ENCODE assay signal across 1 cellular context in genomic region chr2:160022162-160022561, GRCh38.
TF ChIP-seq lines count a peak whose summit lies in the region.

No MANE protein-coding gene starts in this region.

TF ChIP-seq in GM23338, 12 proteins besides CTCF, POLR2A, EP300 and RAD21 (continued from another document):
- TF ChIP-seq, protein P1, sequence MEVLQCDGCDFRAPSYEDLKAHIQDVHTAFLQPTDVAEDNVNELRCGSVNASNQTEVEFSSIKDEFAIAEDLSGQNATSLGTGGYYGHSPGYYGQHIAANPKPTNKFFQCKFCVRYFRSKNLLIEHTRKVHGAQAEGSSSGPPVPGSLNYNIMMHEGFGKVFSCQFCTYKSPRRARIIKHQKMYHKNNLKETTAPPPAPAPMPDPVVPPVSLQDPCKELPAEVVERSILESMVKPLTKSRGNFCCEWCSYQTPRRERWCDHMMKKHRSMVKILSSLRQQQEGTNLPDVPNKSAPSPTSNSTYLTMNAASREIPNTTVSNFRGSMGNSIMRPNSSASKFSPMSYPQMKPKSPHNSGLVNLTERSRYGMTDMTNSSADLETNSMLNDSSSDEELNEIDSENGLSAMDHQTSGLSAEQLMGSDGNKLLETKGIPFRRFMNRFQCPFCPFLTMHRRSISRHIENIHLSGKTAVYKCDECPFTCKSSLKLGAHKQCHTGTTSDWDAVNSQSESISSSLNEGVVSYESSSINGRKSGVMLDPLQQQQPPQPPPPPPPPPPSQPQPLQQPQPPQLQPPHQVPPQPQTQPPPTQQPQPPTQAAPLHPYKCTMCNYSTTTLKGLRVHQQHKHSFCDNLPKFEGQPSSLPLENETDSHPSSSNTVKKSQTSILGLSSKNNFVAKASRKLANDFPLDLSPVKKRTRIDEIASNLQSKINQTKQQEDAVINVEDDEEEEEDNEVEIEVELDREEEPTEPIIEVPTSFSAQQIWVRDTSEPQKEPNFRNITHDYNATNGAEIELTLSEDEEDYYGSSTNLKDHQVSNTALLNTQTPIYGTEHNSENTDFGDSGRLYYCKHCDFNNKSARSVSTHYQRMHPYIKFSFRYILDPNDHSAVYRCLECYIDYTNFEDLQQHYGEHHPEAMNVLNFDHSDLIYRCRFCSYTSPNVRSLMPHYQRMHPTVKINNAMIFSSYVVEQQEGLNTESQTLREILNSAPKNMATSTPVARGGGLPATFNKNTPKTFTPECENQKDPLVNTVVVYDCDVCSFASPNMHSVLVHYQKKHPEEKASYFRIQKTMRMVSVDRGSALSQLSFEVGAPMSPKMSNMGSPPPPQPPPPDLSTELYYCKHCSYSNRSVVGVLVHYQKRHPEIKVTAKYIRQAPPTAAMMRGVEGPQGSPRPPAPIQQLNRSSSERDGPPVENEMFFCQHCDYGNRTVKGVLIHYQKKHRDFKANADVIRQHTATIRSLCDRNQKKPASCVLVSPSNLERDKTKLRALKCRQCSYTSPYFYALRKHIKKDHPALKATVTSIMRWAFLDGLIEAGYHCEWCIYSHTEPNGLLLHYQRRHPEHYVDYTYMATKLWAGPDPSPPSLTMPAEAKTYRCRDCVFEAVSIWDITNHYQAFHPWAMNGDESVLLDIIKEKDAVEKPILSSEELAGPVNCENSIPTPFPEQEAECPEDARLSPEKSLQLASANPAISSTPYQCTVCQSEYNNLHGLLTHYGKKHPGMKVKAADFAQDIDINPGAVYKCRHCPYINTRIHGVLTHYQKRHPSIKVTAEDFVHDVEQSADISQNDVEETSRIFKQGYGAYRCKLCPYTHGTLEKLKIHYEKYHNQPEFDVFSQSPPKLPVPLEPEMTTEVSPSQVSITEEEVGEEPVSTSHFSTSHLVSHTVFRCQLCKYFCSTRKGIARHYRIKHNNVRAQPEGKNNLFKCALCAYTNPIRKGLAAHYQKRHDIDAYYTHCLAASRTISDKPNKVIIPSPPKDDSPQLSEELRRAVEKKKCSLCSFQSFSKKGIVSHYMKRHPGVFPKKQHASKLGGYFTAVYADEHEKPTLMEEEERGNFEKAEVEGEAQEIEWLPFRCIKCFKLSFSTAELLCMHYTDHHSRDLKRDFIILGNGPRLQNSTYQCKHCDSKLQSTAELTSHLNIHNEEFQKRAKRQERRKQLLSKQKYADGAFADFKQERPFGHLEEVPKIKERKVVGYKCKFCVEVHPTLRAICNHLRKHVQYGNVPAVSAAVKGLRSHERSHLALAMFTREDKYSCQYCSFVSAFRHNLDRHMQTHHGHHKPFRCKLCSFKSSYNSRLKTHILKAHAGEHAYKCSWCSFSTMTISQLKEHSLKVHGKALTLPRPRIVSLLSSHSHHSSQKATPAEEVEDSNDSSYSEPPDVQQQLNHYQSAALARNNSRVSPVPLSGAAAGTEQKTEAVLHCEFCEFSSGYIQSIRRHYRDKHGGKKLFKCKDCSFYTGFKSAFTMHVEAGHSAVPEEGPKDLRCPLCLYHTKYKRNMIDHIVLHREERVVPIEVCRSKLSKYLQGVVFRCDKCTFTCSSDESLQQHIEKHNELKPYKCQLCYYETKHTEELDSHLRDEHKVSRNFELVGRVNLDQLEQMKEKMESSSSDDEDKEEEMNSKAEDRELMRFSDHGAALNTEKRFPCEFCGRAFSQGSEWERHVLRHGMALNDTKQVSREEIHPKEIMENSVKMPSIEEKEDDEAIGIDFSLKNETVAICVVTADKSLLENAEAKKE (CRISPR knock-in tag; IDR thresholded peaks at IDR 0.05): no peak
- no peak for TF ChIP-seq EZH2 (IDR thresholded peaks at IDR 0.05; ENCODE audit: low read depth, unreplicated experiment)
